Comparison of ENCODE assay signal across 1 cellular context in genomic region chr6:11130605-11131004, GRCh38.
TF ChIP-seq lines count a peak whose summit lies in the region.

No MANE protein-coding gene starts in this region.

TF ChIP-seq in endothelial cell of umbilical vein, 7 proteins besides CTCF, POLR2A, EP300 and RAD21 (continued from another document):
- TF ChIP-seq JUN (IDR thresholded peaks at IDR 0.05; ENCODE audit: borderline replicate concordance, insufficient read depth, insufficient read length, low read depth) (no peak), FOS (IDR thresholded peaks at IDR 0.05; ENCODE audit: borderline replicate concordance, insufficient read depth, low read length) (no peak)
